8 cellular contexts compared by ENCODE assay signal in genomic region chr22:37808294-37808657, GRCh38. TPM values are rescaled to one million over a fixed set of nuclear protein-coding genes. Genes with fewer than 3 reads are reported as not detected.
DNase-seq lines count a peak whose midpoint lies in the region; ATAC-seq and TF ChIP-seq lines count a peak whose summit lies in the region.

No MANE protein-coding gene starts in this region.

- peaks cover 31% of the 10 kb centered on the region for H3K4me1 Mint-ChIP-seq in stimulated activated naive CD8-positive, alpha-beta T cell treated with anti-CD3 and anti-CD28 coated beads, Interleukin-15, Interleukin-2, amounts not matched to agents 100 ng/mL and 50 ng/mL, for 24 hours (ENCODE audit: low read depth)

- no peak overlapping the region for H2BK12ac ChIP-seq in mesenchymal stem cell (ENCODE audit: low read length in 2 of 2)

- no peak overlapping the region for H2BK15ac ChIP-seq in mesenchymal stem cell (ENCODE audit: low read depth, poor library complexity, severe bottlenecking)

- peak overlapping the region; percentile 91 for H3K9ac ChIP-seq in mesenchymal stem cell (ENCODE audit: low read length)

- no peak overlapping the region for H3K4ac ChIP-seq in mesenchymal stem cell (ENCODE audit: low read depth in 1 of 2, low read length in 2 of 2)

- H4K8ac ChIP-seq in mesenchymal stem cell (ENCODE audit: low read length): no peak overlapping the region

- H3K27me3 Mint-ChIP-seq in stimulated activated naive CD8-positive, alpha-beta T cell treated with anti-CD3 and anti-CD28 coated beads, Interleukin-15, Interleukin-2, amounts not matched to agents 100 ng/mL and 50 ng/mL, for 24 hours: peaks cover 55% of the 10 kb centered on the region

- no peak for ATAC-seq in stimulated activated naive CD8-positive, alpha-beta T cell treated with anti-CD3 and anti-CD28 coated beads, Interleukin-15, Interleukin-2, amounts not matched to agents 100 U/mL and 50 U/mL, for 24 hours
- ATAC-seq in body of pancreas: no peak
- no peak for ATAC-seq in GM19023 (IDR thresholded peaks at IDR 0.05; ENCODE audit: unreplicated experiment)

- H3K36me3 ChIP-seq in body of pancreas (replicated peaks in 1 of 2; ENCODE audit: insufficient read depth in 1 of 2, low read depth in 2 of 2): no peaks in the 10 kb centered on the region
- H3K36me3 ChIP-seq in mesenchymal stem cell (ENCODE audit: control insufficient read depth in 1 of 2, insufficient read depth in 2 of 2, low read depth in 1 of 2, low read length in 2 of 2): peaks cover 2 to 12% of the 10 kb centered on the region in 2 experiments
- no peaks in the 10 kb centered on the region for H3K36me3 ChIP-seq in vagina

- TF ChIP-seq POLR2A in body of pancreas (IDR thresholded peaks at IDR 0.05): no peak
- TF ChIP-seq POLR2A in vagina (IDR thresholded peaks at IDR 0.05): no peak

- H2AK5ac ChIP-seq in mesenchymal stem cell (ENCODE audit: low read length, severe bottlenecking): no peak overlapping the region

- peak overlapping the region in 1 of 2 experiments; percentile 60 for H3K18ac ChIP-seq in mesenchymal stem cell (ENCODE audit: low read depth in 1 of 2, low read length in 2 of 2)

- no peak overlapping the region for H2BK5ac ChIP-seq in mesenchymal stem cell (ENCODE audit: low read depth, low read length, poor library complexity, severe bottlenecking)

- H3K79me1 ChIP-seq in mesenchymal stem cell (replicated peaks; ENCODE audit: low read length, poor library complexity, severe bottlenecking): peaks cover 14% of the 10 kb centered on the region

- intact Hi-C loops in body of pancreas (cut with DNase I) (no loop called here), vagina (cut with DNase I) (no loop called here)

- H4K91ac ChIP-seq in mesenchymal stem cell (ENCODE audit: low read length): no peak overlapping the region

- no peaks in the 10 kb centered on the region for H3K9me3 Mint-ChIP-seq in stimulated activated naive CD8-positive, alpha-beta T cell treated with anti-CD3 and anti-CD28 coated beads, Interleukin-15, Interleukin-2, amounts not matched to agents 100 ng/mL and 50 ng/mL, for 24 hours

- H3K27ac ChIP-seq in body of pancreas (peak overlapping the region; percentile 64 to 92 (median 89)), mesenchymal stem cell (ENCODE audit: low read length, poor library complexity, severe bottlenecking) (no peak overlapping the region), vagina (peak overlapping the region; percentile 92)

- H3K9me3 ChIP-seq in body of pancreas (no peaks in the 10 kb centered on the region), mesenchymal stem cell (ENCODE audit: control insufficient read depth, low read length) (no peaks in the 10 kb centered on the region), vagina (no peaks in the 10 kb centered on the region)

- TF ChIP-seq CTCF in body of pancreas (IDR thresholded peaks at IDR 0.05) (no peak), vagina (IDR thresholded peaks at IDR 0.05) (no peak)

- H3K36me3 Mint-ChIP-seq in stimulated activated naive CD8-positive, alpha-beta T cell treated with anti-CD3 and anti-CD28 coated beads, Interleukin-15, Interleukin-2, amounts not matched to agents 100 ng/mL and 50 ng/mL, for 24 hours (ENCODE audit: low read depth): no peaks in the 10 kb centered on the region

- H3K4me3 ChIP-seq in body of pancreas: peak overlapping the region; percentile 13 to 52
- peak overlapping the region; percentile 76 to 94 for H3K4me3 ChIP-seq in mesenchymal stem cell (ENCODE audit: insufficient read depth in 1 of 2, low read depth in 1 of 2, low read length in 2 of 2)
- peak overlapping the region; percentile 54 to 61 for H3K4me3 ChIP-seq in vagina

- H3K14ac ChIP-seq in mesenchymal stem cell (ENCODE audit: low read length in 2 of 2): no peak overlapping the region

- peak overlapping the region; percentile 94 for H3K4me2 ChIP-seq in mesenchymal stem cell (ENCODE audit: low read length, poor library complexity, severe bottlenecking)

- H3K27me3 ChIP-seq in body of pancreas: no peaks in the 10 kb centered on the region
- peaks cover 0 to 8% of the 10 kb centered on the region in 2 experiments for H3K27me3 ChIP-seq in mesenchymal stem cell (ENCODE audit: control insufficient read depth in 1 of 2, insufficient read depth in 1 of 2, low read length in 2 of 2)
- no peaks in the 10 kb centered on the region for H3K27me3 ChIP-seq in vagina

- DNase-seq in stimulated activated naive CD8-positive, alpha-beta T cell treated with anti-CD3 and anti-CD28 coated beads, Interleukin-15, Interleukin-2, amounts not matched to agents 100 U/mL and 50 U/mL, for 24 hours: no peak
- DNase-seq in body of pancreas (peak in 1 of 4 donors; percentile 38), mesenchymal stem cell (peak; percentile 67), vagina (ENCODE audit: extremely low spot score in 2 of 2) (peak in 1 of 2 donors; percentile 85), iPS-NIHi11 (ENCODE audit: low spot score) (no peak)
- no peak for DNase-seq in activated CD8-positive, alpha-beta memory T cell treated with anti-CD3 and anti-CD28 coated beads, Interleukin-2, amount 50 U/mL, for 4 hours

- H3K27ac Mint-ChIP-seq in stimulated activated naive CD8-positive, alpha-beta T cell treated with anti-CD3 and anti-CD28 coated beads, Interleukin-15, Interleukin-2, amounts not matched to agents 100 ng/mL and 50 ng/mL, for 24 hours: no peak overlapping the region

- WGBS in body of pancreas, 2 donors: 3 to 7% methylated on average over 5 to 8 of the region's 8 CpGs
- 2% methylated on average over 8 of the region's 8 CpGs for WGBS in mesenchymal stem cell

- H3K4me1 ChIP-seq in body of pancreas: peaks cover 63% of the 10 kb centered on the region
- peaks cover 25% of the 10 kb centered on the region for H3K4me1 ChIP-seq in mesenchymal stem cell (ENCODE audit: control insufficient read depth, insufficient read depth, low read depth, low read length)
- H3K4me1 ChIP-seq in vagina: peaks cover 52% of the 10 kb centered on the region

- peak overlapping the region; percentile 81 for H3K4me3 Mint-ChIP-seq in stimulated activated naive CD8-positive, alpha-beta T cell treated with anti-CD3 and anti-CD28 coated beads, Interleukin-15, Interleukin-2, amounts not matched to agents 100 ng/mL and 50 ng/mL, for 24 hours

- H2BK120ac ChIP-seq in mesenchymal stem cell (ENCODE audit: low read depth, low read length): no peak overlapping the region

- peak overlapping the region; percentile 85 for H2AFZ ChIP-seq in mesenchymal stem cell (ENCODE audit: low read depth, low read length)

- no peak overlapping the region for H3K23ac ChIP-seq in mesenchymal stem cell (ENCODE audit: low read length in 2 of 2)

RNA-seq across cellular contexts. Expression of gene GCAT, which starts 0.5 kb away (rescaled TPM):
- total RNA-seq in body of pancreas: 10 to 100 TPM; 31.6 to 42.5 TPM
- polyA plus RNA-seq in mesenchymal stem cell (2013, experiment 1 of 2): 10.7 TPM
- 11.7 TPM for polyA plus RNA-seq in mesenchymal stem cell (2013, experiment 2 of 2)
- 7.6 TPM for total RNA-seq in vagina

RNA-seq across cellular contexts. Expression of gene GALR3, which starts 14.9 kb away (rescaled TPM):
- total RNA-seq in body of pancreas: not detected
- not detected for polyA plus RNA-seq in mesenchymal stem cell (2013, experiment 1 of 2)
- not detected for polyA plus RNA-seq in mesenchymal stem cell (2013, experiment 2 of 2)
- not detected for total RNA-seq in vagina

RNA-seq across cellular contexts. Expression of gene ANKRD54, which starts 35.9 kb away (rescaled TPM):
- total RNA-seq in body of pancreas: 10 to 100 TPM; 38.1 to 88.0 TPM
- 16.7 TPM for polyA plus RNA-seq in mesenchymal stem cell (2013, experiment 1 of 2)
- polyA plus RNA-seq in mesenchymal stem cell (2013, experiment 2 of 2): 15.9 TPM
- 56.7 TPM for total RNA-seq in vagina

RNA-seq across cellular contexts. Expression of gene EIF3L, which starts 40.9 kb away (rescaled TPM):
- 100 to 1,000 TPM; 139 to 230 TPM for total RNA-seq in body of pancreas
- polyA plus RNA-seq in mesenchymal stem cell (2013, experiment 1 of 2): 453 TPM
- 471 TPM for polyA plus RNA-seq in mesenchymal stem cell (2013, experiment 2 of 2)
- total RNA-seq in vagina: 338 TPM

Comparison
In these comparisons a context has a peak if more than half of its experiments do, and no peak if none do; other contexts are left out.
1. H3K4me3 ChIP-seq: peak in every context shown above with its lines; median percentile 85 in mesenchymal stem cell; 58 in vagina; 32 in body of pancreas.